20 cellular contexts compared by ENCODE assay signal in genomic region chr1:192557841-192558595, GRCh38. TPM values are rescaled to one million over a fixed set of nuclear protein-coding genes. Genes with fewer than 3 reads are reported as not detected.
DNase-seq lines count a peak whose midpoint lies in the region; ATAC-seq and TF ChIP-seq lines count a peak whose summit lies in the region.
"Had no signal": no experiment of that assay in that cellular context is flagged by ENCODE, and none has a peak within 500 bp of the region (broad histone marks: within the 10 kb centered on the region; RNA-seq: fewer than 3 reads in every experiment).

No MANE protein-coding gene starts in this region.

- H3K79me2 ChIP-seq in mammary epithelial cell (ENCODE audit: insufficient read depth, low read length), result no peaks in the 10 kb centered on the region
- no peaks in the 10 kb centered on the region for H3K79me2 ChIP-seq in osteoblast (ENCODE audit: insufficient read depth, low read length)
- no peaks in the 10 kb centered on the region for H3K79me2 ChIP-seq in hepatocyte

- H3K9me3 ChIP-seq in IMR-90 (ENCODE audit: control insufficient read depth, insufficient read depth, low read length), result no peaks in the 10 kb centered on the region
- H3K9me3 ChIP-seq in mammary epithelial cell (replicated peaks; ENCODE audit: insufficient read depth, low read length), result no peaks in the 10 kb centered on the region
- no peaks in the 10 kb centered on the region for H3K9me3 ChIP-seq in osteoblast (ENCODE audit: low read depth, low read length)
- no peaks in the 10 kb centered on the region for H3K9me3 ChIP-seq in hepatocyte (ENCODE audit: low read depth)
- H3K9me3 ChIP-seq: vagina had no signal

- H3K27me3 ChIP-seq in IMR-90 (ENCODE audit: control insufficient read depth, insufficient read depth, low read length) (no peaks in the 10 kb centered on the region), mammary epithelial cell (ENCODE audit: insufficient read depth, low read length) (no peaks in the 10 kb centered on the region), osteoblast (ENCODE audit: insufficient read depth, low read length) (no peaks in the 10 kb centered on the region), hepatocyte (no peaks in the 10 kb centered on the region)
- H3K27me3 ChIP-seq: foreskin keratinocyte, vagina had no signal

- no peaks in the 10 kb centered on the region for H4K20me1 ChIP-seq in IMR-90 (ENCODE audit: insufficient read depth, low read length)
- no peaks in the 10 kb centered on the region for H4K20me1 ChIP-seq in mammary epithelial cell (ENCODE audit: insufficient read depth, low read length)
- H4K20me1 ChIP-seq in osteoblast (ENCODE audit: insufficient read depth, low read length), result no peaks in the 10 kb centered on the region
- H4K20me1 ChIP-seq in hepatocyte (ENCODE audit: insufficient read depth, poor library complexity, severe bottlenecking), result no peaks in the 10 kb centered on the region

- no peak for TF ChIP-seq POLR2A in IMR-90 (IDR thresholded peaks at IDR 0.05; ENCODE audit: low read depth, low read length)

- no CpG with 5 or more reads among the region's 4 CpGs for WGBS in IMR-90 (ENCODE audit: extremely low coverage in 2 of 2, insufficient read length in 1 of 2), 2 experiments
- 90% methylated on average over 4 of the region's 4 CpGs for WGBS in mammary epithelial cell (ENCODE audit: low coverage, missing lambda C conversion rate)
- 80% methylated on average over 4 of the region's 4 CpGs for WGBS in hepatocyte (ENCODE audit: low lambda C conversion rate, missing lambda C conversion rate)

- H4K8ac ChIP-seq in IMR-90 (ENCODE audit: low read depth in 2 of 2, low read length in 2 of 2), result 0 out of 4 replicates have a peak overlapping the region, but pooled peaks of 1 of the 2 experiments have one; percentile 19

- no peak overlapping the region; the same call in 2 of the 3 replicates for H2BK15ac ChIP-seq in IMR-90 (ENCODE audit: low read depth, low read length)

- H3K4me1 ChIP-seq in IMR-90 (ENCODE audit: control insufficient read depth, insufficient read depth, low read length) (peaks cover 7% of the 10 kb centered on the region), mammary epithelial cell (ENCODE audit: insufficient read depth, low read length) (no peaks in the 10 kb centered on the region), osteoblast (ENCODE audit: insufficient read depth, low read length) (peaks cover 37% of the 10 kb centered on the region), hepatocyte (ENCODE audit: insufficient read depth) (no peaks in the 10 kb centered on the region)
- H3K4me1 ChIP-seq: foreskin keratinocyte, vagina had no signal

- TF ChIP-seq CTCF in IMR-90 (conservative IDR thresholded peaks at IDR 0.05; ENCODE audit: low read depth, low read length) (no peak), mammary epithelial cell (conservative IDR thresholded peaks at IDR 0.05 in 1 of 2, IDR thresholded peaks at IDR 0.05 in 1 of 2; ENCODE audit: extremely low read depth in 1 of 2, insufficient read depth in 1 of 2, low read depth in 1 of 2, low read length in 2 of 2) (no peak), osteoblast (IDR thresholded peaks at IDR 0.05; ENCODE audit: extremely low read depth, low read depth, low read length) (no peak), hepatocyte (IDR thresholded peaks at IDR 0.05; ENCODE audit: poor library complexity) (no peak)

- H2AK5ac ChIP-seq in IMR-90 (ENCODE audit: low read depth, low read length), result peak overlapping the region; percentile 56; the same call in 1 of the 2 replicates

- H3K4ac ChIP-seq in IMR-90 (ENCODE audit: low read depth, low read length), result peak overlapping the region; percentile 66; the same call in 1 of the 2 replicates

- H2BK20ac ChIP-seq in IMR-90 (ENCODE audit: low read depth, low read length), result peak overlapping the region; percentile 75; the same call in 1 of the 2 replicates

- no peak for ATAC-seq in IMR-90 (ENCODE audit: low read depth)
- no peak for ATAC-seq in left cardiac atrium
- ATAC-seq in GM18502 (IDR thresholded peaks at IDR 0.05; ENCODE audit: poor library complexity, unreplicated experiment), result no peak
- no peak for ATAC-seq in GM19397 (IDR thresholded peaks at IDR 0.05; ENCODE audit: unreplicated experiment)
- ATAC-seq: foreskin keratinocyte, natural killer cell had no signal

- H3K4me2 ChIP-seq in IMR-90 (ENCODE audit: low read depth, low read length) (no peak overlapping the region), mammary epithelial cell (ENCODE audit: insufficient read depth, low read depth, low read length) (no peak overlapping the region), osteoblast (ENCODE audit: insufficient read depth, low read length) (no peak overlapping the region), hepatocyte (no peak overlapping the region)

- H3K9ac ChIP-seq in IMR-90 (ENCODE audit: low read depth, low read length), result no peak overlapping the region
- no peak overlapping the region for H3K9ac ChIP-seq in mammary epithelial cell (ENCODE audit: insufficient read depth, low read length)

- no peak overlapping the region for H4K5ac ChIP-seq in IMR-90 (ENCODE audit: low read depth, low read length)

- H2BK5ac ChIP-seq in IMR-90 (ENCODE audit: low read depth, low read length, poor library complexity, severe bottlenecking), result peak overlapping the region; percentile 20

- H2AFZ ChIP-seq in IMR-90 (replicated peaks; ENCODE audit: low read length, poor library complexity) (no peak overlapping the region), mammary epithelial cell (ENCODE audit: low read depth, low read length) (no peak overlapping the region), osteoblast (ENCODE audit: low read length) (no peak overlapping the region), hepatocyte (no peak overlapping the region)

- H3K23ac ChIP-seq in IMR-90 (ENCODE audit: low read depth, low read length), result no peak overlapping the region

- no peaks in the 10 kb centered on the region for H3K9me1 ChIP-seq in IMR-90 (ENCODE audit: insufficient read depth, low read length)

- peak overlapping the region; percentile 18; the same call in 1 of the 2 replicates for H3K18ac ChIP-seq in IMR-90 (ENCODE audit: low read depth, low read length)

- H2AK9ac ChIP-seq in IMR-90 (replicated peaks; ENCODE audit: low read depth, low read length, poor library complexity), result no peak overlapping the region

- no TSS peak for BruUV-seq in IMR-90 (replicated peaks; lab: Mats Ljungman, UMichigan)
- BruUV-seq in mammary epithelial cell (replicated peaks; lab: Mats Ljungman, UMichigan), result no TSS peak

- no peaks in the 10 kb centered on the region for H3K9me2 ChIP-seq in hepatocyte (replicated peaks; ENCODE audit: insufficient read depth)

- peak; percentile 50 for DNase-seq in EL
- peak; percentile 66 for DNase-seq in IMR-90
- DNase-seq in mammary epithelial cell, result peak; percentile 13
- no peak for DNase-seq in osteoblast (ENCODE audit: insufficient read length, low spot score, missing footprints)
- no peak for DNase-seq in left cardiac atrium
- no peak for DNase-seq in hepatocyte (ENCODE audit: low spot score)
- DNase-seq: activated CD4-positive, alpha-beta T cell treated with anti-CD3 and anti-CD28 coated beads, Interleukin-2, amount 50 U/mL, for 4 hours; COR-L47; effector CD8-positive, alpha-beta T cell; foreskin keratinocyte; GF-D8; MV-4-11; natural killer cell; NCI-H2081; NCI-H524; stimulated activated naive CD4-positive, alpha-beta T cell treated with Interleukin-2 at 50 U/mL for 16 hours had no signal

- H3K36me3 ChIP-seq in IMR-90 (ENCODE audit: control insufficient read depth, insufficient read depth, low read length), result no peaks in the 10 kb centered on the region
- H3K36me3 ChIP-seq in mammary epithelial cell (ENCODE audit: insufficient read depth, low read length), result no peaks in the 10 kb centered on the region
- no peaks in the 10 kb centered on the region for H3K36me3 ChIP-seq in osteoblast (ENCODE audit: insufficient read depth, low read length)
- H3K36me3 ChIP-seq in hepatocyte (replicated peaks; ENCODE audit: insufficient read depth, low read depth), result no peaks in the 10 kb centered on the region
- H3K36me3 ChIP-seq: vagina had no signal

- peak overlapping the region; percentile 86 for H2BK120ac ChIP-seq in IMR-90 (ENCODE audit: low read depth, low read length)

- TF ChIP-seq RAD21 in IMR-90 (IDR thresholded peaks at IDR 0.05; ENCODE audit: low read length), result no peak

- CTCF ChIA-PET in IMR-90 (lab: Yijun Ruan, JAX) (no interaction called here), mammary epithelial cell (lab: Charles Lee; ENCODE audit: low non-redundant PET) (no interaction called here)

- H3K79me1 ChIP-seq in IMR-90 (ENCODE audit: low read depth in 1 of 2, low read length in 2 of 2), result no peaks in the 10 kb centered on the region

- POLR2A ChIA-PET in IMR-90 (lab: Charles Lee; ENCODE audit: unreplicated experiment), result no interaction called here

- no peak overlapping the region for H3K56ac ChIP-seq in IMR-90 (ENCODE audit: extremely low read depth, insufficient read depth, low read length)

- H3K14ac ChIP-seq in IMR-90 (replicated peaks; ENCODE audit: low read depth, low read length), result peak overlapping the region; percentile 82

- in situ Hi-C loops in IMR-90 (cut with MboI; ENCODE audit: low sequenced_read_pairs) (no loop called here), mammary epithelial cell (cut with MboI; ENCODE audit: low sequenced_read_pairs in 2 of 2) (no loop called here)

- intact Hi-C loops in IMR-90 (cut with micrococcal nuclease), result no loop called here
- intact Hi-C loops in mammary epithelial cell (cut with micrococcal nuclease), result no loop called here
- intact Hi-C loops in left cardiac atrium (cut with DNase I), result no loop called here

- H4K91ac ChIP-seq in IMR-90 (ENCODE audit: insufficient read depth, low read depth, low read length), result peak overlapping the region; percentile 33; the same call in 1 of the 2 replicates

- dilution Hi-C loops in IMR-90 (cut with HindIII; ENCODE audit: low sequenced_read_pairs, unreplicated experiment) (no loop called here), mammary epithelial cell (cut with HindIII; ENCODE audit: low sequenced_read_pairs) (no loop called here)

- H3K4me3 ChIP-seq in IMR-90 (ENCODE audit: insufficient read depth, low read depth, low read length) (no peak overlapping the region), mammary epithelial cell (replicated peaks in 1 of 3; ENCODE audit: insufficient read depth in 1 of 3, low read depth in 2 of 3, low read length in 3 of 3) (no peak overlapping the region), osteoblast (ENCODE audit: insufficient read depth, low read length) (no peak overlapping the region), hepatocyte (no peak overlapping the region)
- H3K4me3 ChIP-seq: SK-N-MC, vagina had no signal

- H3K27ac ChIP-seq in IMR-90 (ENCODE audit: insufficient read depth, low read length) (no peak overlapping the region), mammary epithelial cell (ENCODE audit: insufficient read depth, low read depth, low read length) (no peak overlapping the region), osteoblast (ENCODE audit: low read depth, low read length) (peak overlapping the region; percentile 88), hepatocyte (no peak overlapping the region)
- H3K27ac ChIP-seq: foreskin keratinocyte, SK-N-MC, vagina had no signal

RNA-seq across cellular contexts. Expression of gene RGS1, which starts 17.6 kb away (rescaled TPM):
- total RNA-seq in IMR-90 (2012; rRNA removed), result not detected in 2 replicates
- not detected in 2 replicates for polyA plus RNA-seq in IMR-90 (2012; rRNA removed)
- not detected in 2 replicates for polyA plus RNA-seq in IMR-90 (2012; cell fraction: cytosol; rRNA removed)
- polyA plus RNA-seq in IMR-90 (2012; cell fraction: nucleus; rRNA removed; ENCODE audit: low replicate concordance), result not detected in 2 replicates
- not detected for total RNA-seq in mammary epithelial cell
- not detected for polyA plus RNA-seq in mammary epithelial cell
- not detected for polyA minus RNA-seq in mammary epithelial cell
- not detected in 2 replicates for total RNA-seq in osteoblast
- 1 to 10 TPM; 1.8 to 3.5 TPM for total RNA-seq in left cardiac atrium
- 4.8 and 9.8 TPM in 2 replicates for total RNA-seq in hepatocyte
- 4.0 and 5.6 TPM in 2 replicates for polyA plus RNA-seq in hepatocyte
- total RNA-seq: foreskin keratinocyte had no signal
- polyA plus RNA-seq: foreskin keratinocyte had no signal

Comparison
In these comparisons a context has a peak if more than half of its experiments do, and no peak if none do; other contexts are left out.
1. DNase-seq: peak in EL (single experiment), IMR-90 (single experiment) and mammary epithelial cell (single experiment); none in osteoblast (single experiment), left cardiac atrium (single experiment) and hepatocyte (single experiment).